1 cellular context compared by ENCODE assay signal in genomic region chr6:43772571-43773049, GRCh38.
TF ChIP-seq lines count a peak whose summit lies in the region.

No MANE protein-coding gene starts in this region.

TF ChIP-seq in endothelial cell of umbilical vein, 7 proteins besides CTCF, POLR2A, EP300 and RAD21 (continued from another document):
- TF ChIP-seq GATA2 (IDR thresholded peaks at IDR 0.05; ENCODE audit: insufficient read depth, insufficient read length, low read depth, low read length) (no peak), FOS (IDR thresholded peaks at IDR 0.05; ENCODE audit: borderline replicate concordance, insufficient read depth, low read length) (no peak), JUN (IDR thresholded peaks at IDR 0.05; ENCODE audit: borderline replicate concordance, insufficient read depth, insufficient read length, low read depth) (no peak)
